In genomic region chr2:119291588-119292167, GRCh38 we compare ENCODE assay signal across 9 cellular contexts.
DNase-seq lines count a peak whose midpoint lies in the region; ATAC-seq, FAIRE-seq and TF ChIP-seq lines count a peak whose summit lies in the region.
"Had no signal": no experiment of that assay in that cellular context is flagged by ENCODE, and none has a peak within 500 bp of the region (broad histone marks: within the 10 kb centered on the region; RNA-seq: fewer than 3 reads in every experiment).

No MANE protein-coding gene starts in this region.

- H3K36me3 ChIP-seq in astrocyte (ENCODE audit: insufficient read depth, low read length) (no peaks in the 10 kb centered on the region), right lobe of liver (no peaks in the 10 kb centered on the region)

- TF ChIP-seq CTCF in C4-2B (conservative IDR thresholded peaks at IDR 0.05) = no peak
- TF ChIP-seq CTCF in astrocyte (IDR thresholded peaks at IDR 0.05; ENCODE audit: insufficient read depth, low read depth, low read length) = no peak
- TF ChIP-seq CTCF in right lobe of liver (IDR thresholded peaks at IDR 0.05) = no peak
- TF ChIP-seq CTCF in GM10248 (IDR thresholded peaks at IDR 0.05; ENCODE audit: control extremely low read depth, extremely low read depth, low read depth, missing control alignments) = no peak

- H2AFZ ChIP-seq in astrocyte (ENCODE audit: low read depth, low read length) = no peak overlapping the region

- no peaks in the 10 kb centered on the region for H3K79me2 ChIP-seq in astrocyte (ENCODE audit: insufficient read depth, low read length)

- H3K4me1 Mint-ChIP-seq in astrocyte (ENCODE audit: low read depth, unreplicated experiment) = peaks cover 4% of the 10 kb centered on the region

- POLR2A ChIA-PET in GM10248 (lab: Yijun Ruan, JAX) = no interaction called here

- H3K9ac ChIP-seq in astrocyte (ENCODE audit: low read length) = no peak overlapping the region

- H3K9me3 Mint-ChIP-seq in astrocyte (ENCODE audit: unreplicated experiment) = no peaks in the 10 kb centered on the region
- H3K9me3 Mint-ChIP-seq: HFFc6 had no signal

- DNase-seq in NCI-H146 (lab: John Stamatoyannopoulos, UW) (peak; percentile 51), astrocyte (ENCODE audit: low read depth) (no peak), right lobe of liver (no peak), GM10248 (ENCODE audit: extremely low spot score) (no peak)

- H3K4me2 ChIP-seq in astrocyte (ENCODE audit: low read length) = peak overlapping the region; percentile 30

- peaks cover 12% of the 10 kb centered on the region for H3K27me3 Mint-ChIP-seq in astrocyte (ENCODE audit: low read depth, unreplicated experiment)

- TF ChIP-seq POLR2A in right lobe of liver (IDR thresholded peaks at IDR 0.05) = no peak

- 73% methylated on average over 5 of the region's 8 CpGs for WGBS in right lobe of liver (ENCODE audit: insufficient coverage, low coverage, low lambda C conversion rate, missing lambda C conversion rate)

- no peaks in the 10 kb centered on the region for H4K20me1 ChIP-seq in astrocyte (ENCODE audit: insufficient read depth, low read length)

- H3K4me1 ChIP-seq in astrocyte (ENCODE audit: insufficient read depth, low read length) (peaks cover 9% of the 10 kb centered on the region), right lobe of liver (peaks cover 0 to 19% (median 0%) of the 10 kb centered on the region in 4 donors)

- CTCF ChIA-PET in GM10248 (lab: Yijun Ruan, JAX) = interaction anchor here (0.7 to 8.0 kb wide), 37 partner anchors 8 to 415 kb away, joined by 3 to 97 read pairs (median 5); partner anchors contain the start of genes C2orf76, DBI and STEAP3

- H3K4me3 ChIP-seq in astrocyte (ENCODE audit: insufficient read depth, low read depth, low read length) (no peak overlapping the region), right lobe of liver (no peak overlapping the region)

- H3K36me3 Mint-ChIP-seq in astrocyte (ENCODE audit: low read depth, unreplicated experiment) = peaks cover 1% of the 10 kb centered on the region

- no peak for FAIRE-seq in astrocyte (lab: Jason Lieb, UNC)

- intact Hi-C loops in right lobe of liver (cut with DNase I) = loop anchor here in 1 of 2 donors (5.0 kb wide), 1 partner anchor 279 kb away; no protein-coding TSS in a partner anchor

- H3K27ac Mint-ChIP-seq in astrocyte (ENCODE audit: unreplicated experiment) = no peak overlapping the region
- H3K27ac Mint-ChIP-seq: HFFc6 had no signal

- H3K27ac ChIP-seq in C4-2B (peak overlapping the region; percentile 71), astrocyte (ENCODE audit: low read depth, low read length) (no peak overlapping the region), right lobe of liver (no peak overlapping the region)

- H3K4me3 Mint-ChIP-seq in astrocyte (ENCODE audit: unreplicated experiment) = no peak overlapping the region
- H3K4me3 Mint-ChIP-seq: HFFc6 had no signal

- no peaks in the 10 kb centered on the region for H3K9me3 ChIP-seq in astrocyte (ENCODE audit: insufficient read depth, low read depth, low read length)
- H3K9me3 ChIP-seq in right lobe of liver = no peaks in the 10 kb centered on the region

- peak; percentile 42 to 68 (median 50) for ATAC-seq in right lobe of liver
- no peak for ATAC-seq in HG03442 (IDR thresholded peaks at IDR 0.05; ENCODE audit: unreplicated experiment)
- no peak for ATAC-seq in GM19328 (IDR thresholded peaks at IDR 0.05; ENCODE audit: unreplicated experiment)
- ATAC-seq in HG03095 (IDR thresholded peaks at IDR 0.05; ENCODE audit: unreplicated experiment) = no peak

- H3K27me3 ChIP-seq in astrocyte (ENCODE audit: insufficient read depth, low read length) (no peaks in the 10 kb centered on the region), right lobe of liver (no peaks in the 10 kb centered on the region)

Comparison
In these comparisons a context has a peak if more than half of its experiments do, and no peak if none do; other contexts are left out.
1. ATAC-seq: peak in right lobe of liver (4 of 4); none in HG03442 (single experiment), GM19328 (single experiment) and HG03095 (single experiment).